ENCODE assay signal across 8 cellular contexts in genomic region chr1:33455537-33456301, GRCh38. TPM values are rescaled to one million over a fixed set of nuclear protein-coding genes. Genes with fewer than 3 reads are reported as not detected.
DNase-seq lines count a peak whose midpoint lies in the region; ATAC-seq and TF ChIP-seq lines count a peak whose summit lies in the region.

No MANE protein-coding gene starts in this region.

- DNase-seq in DND-41 (peak; percentile 50), HCT116 (ENCODE audit: low read depth, low spot score) (peak; percentile 80), NCI-H345 (lab: John Stamatoyannopoulos, UW) (peak; percentile 63), fibroblast of the conjunctiva (ENCODE audit: low read depth) (peak; percentile 76), neural crest cell (ENCODE audit: low read depth, low spot score) (no peak), activated gamma-delta T cell treated with Interleukin-2 at 50 U/mL for 16 hours (no peak)
- DNase-seq in activated CD4-positive, alpha-beta T cell treated with anti-CD3 and anti-CD28 coated beads, Interleukin-2, amount 10 ng/mL, durations not matched to agents 7 days and 5 days: peak; percentile 70

- TF ChIP-seq RAD21 in HCT116 (IDR thresholded peaks at IDR 0.05; ENCODE audit: low read depth): peak; percentile 98

- H3K79me2 ChIP-seq in DND-41 (ENCODE audit: insufficient read depth, low read length) (no peaks in the 10 kb centered on the region), HCT116 (ENCODE audit: insufficient read depth, low read length) (no peaks in the 10 kb centered on the region)

- no peak overlapping the region for H3K4me3 Mint-ChIP-seq in activated CD4-positive, alpha-beta T cell treated with anti-CD3 and anti-CD28 coated beads, Interleukin-2, amount 10 ng/mL, durations not matched to agents 7 days and 5 days
- H3K4me3 Mint-ChIP-seq in neural crest cell: no peak overlapping the region

- H3K27ac ChIP-seq in DND-41 (ENCODE audit: low read length): no peak overlapping the region
- H3K27ac ChIP-seq in HCT116 (ENCODE audit: low read depth, low read length): no peak overlapping the region; the same call in 1 of the 2 replicates

- H3K4me3 ChIP-seq in DND-41 (ENCODE audit: low read depth in 1 of 2, low read length in 2 of 2) (no peak overlapping the region), HCT116 (replicated peaks in 1 of 2; ENCODE audit: low read depth in 1 of 2, low read length in 2 of 2) (no peak overlapping the region)

- H3K9me3 ChIP-seq in DND-41 (ENCODE audit: insufficient read depth, low read length, severe bottlenecking): no peaks in the 10 kb centered on the region
- peaks cover 0 to 9% of the 10 kb centered on the region in 2 experiments; a peak in 1 of 4 replicates for H3K9me3 ChIP-seq in HCT116 (ENCODE audit: control insufficient read depth in 1 of 2, insufficient read depth in 1 of 2, low read depth in 1 of 2, low read length in 2 of 2)

- intact Hi-C loops in HCT116 (cut with micrococcal nuclease): loop anchor here (5.0 kb wide), 5 partner anchors 73 to 358 kb away; no protein-coding TSS in a partner anchor

- peaks cover 28% of the 10 kb centered on the region for H3K27me3 Mint-ChIP-seq in activated CD4-positive, alpha-beta T cell treated with anti-CD3 and anti-CD28 coated beads, Interleukin-2, amount 10 ng/mL, durations not matched to agents 7 days and 5 days
- H3K27me3 Mint-ChIP-seq in neural crest cell (ENCODE audit: low read depth): no peaks in the 10 kb centered on the region

- H3K36me3 Mint-ChIP-seq in activated CD4-positive, alpha-beta T cell treated with anti-CD3 and anti-CD28 coated beads, Interleukin-2, amount 10 ng/mL, durations not matched to agents 7 days and 5 days (ENCODE audit: low read depth): no peaks in the 10 kb centered on the region
- H3K36me3 Mint-ChIP-seq in neural crest cell (ENCODE audit: low read depth): no peaks in the 10 kb centered on the region

- H3K27me3 ChIP-seq in DND-41 (ENCODE audit: insufficient read depth, low read length, poor library complexity) (peaks cover 5% of the 10 kb centered on the region), HCT116 (ENCODE audit: insufficient read depth, low read length) (no peaks in the 10 kb centered on the region)

- H3K4me1 ChIP-seq in DND-41 (ENCODE audit: insufficient read depth, low read length): no peaks in the 10 kb centered on the region
- peaks cover 40 to 59% of the 10 kb centered on the region in 2 experiments for H3K4me1 ChIP-seq in HCT116 (ENCODE audit: control insufficient read depth in 1 of 2, insufficient read depth in 2 of 2, low read length in 2 of 2)

- RAD21 ChIA-PET in HCT116 (lab: Charles Lee; ENCODE audit: low non-redundant PET in 1 of 2, low total read pairs in 2 of 2, uncharacterized antibody in 2 of 2, unreplicated experiment in 2 of 2): interaction anchor here (0.6 to 1.4 kb wide), 14 partner anchors 11 to 160 kb away, joined by 3 to 10 read pairs (median 3); partner anchors contain the start of gene ZSCAN20 (in 1 of the 2)

- peak; percentile 77 for TF ChIP-seq CTCF in DND-41 (IDR thresholded peaks at IDR 0.05; ENCODE audit: borderline replicate concordance, extremely low read depth, low read length, poor library complexity, severe bottlenecking)
- peak; percentile 84 to 92 (median 84) for TF ChIP-seq CTCF in HCT116 (IDR thresholded peaks at IDR 0.05 in 2 of 3, conservative IDR thresholded peaks at IDR 0.05 in 1 of 3; ENCODE audit: borderline replicate concordance in 1 of 3, insufficient read depth in 1 of 3, low read depth in 2 of 3, low read length in 2 of 3)
- TF ChIP-seq CTCF in neural crest cell (conservative IDR thresholded peaks at IDR 0.05): peak; percentile 68

- H3K9me3 Mint-ChIP-seq in activated CD4-positive, alpha-beta T cell treated with anti-CD3 and anti-CD28 coated beads, Interleukin-2, amount 10 ng/mL, durations not matched to agents 7 days and 5 days: no peaks in the 10 kb centered on the region
- peaks cover 2% of the 10 kb centered on the region for H3K9me3 Mint-ChIP-seq in neural crest cell

- no TSS peak for BruUV-seq in HCT116 (replicated peaks; lab: Mats Ljungman, UMichigan)

- H3K36me3 ChIP-seq in DND-41 (ENCODE audit: insufficient read depth, low read length): no peaks in the 10 kb centered on the region
- H3K36me3 ChIP-seq in HCT116 (ENCODE audit: control insufficient read depth in 1 of 2, insufficient read depth in 2 of 2, low read length in 2 of 2): no peaks in the 10 kb centered on the region

- H3K4me1 Mint-ChIP-seq in activated CD4-positive, alpha-beta T cell treated with anti-CD3 and anti-CD28 coated beads, Interleukin-2, amount 10 ng/mL, durations not matched to agents 7 days and 5 days: peaks cover 4% of the 10 kb centered on the region
- peaks cover 15% of the 10 kb centered on the region for H3K4me1 Mint-ChIP-seq in neural crest cell

- no peak for TF ChIP-seq POLR2A in HCT116 (IDR thresholded peaks at IDR 0.05; ENCODE audit: borderline replicate concordance, extremely low read depth, insufficient read depth, insufficient read length)

- H2AFZ ChIP-seq in DND-41 (ENCODE audit: low read depth, low read length) (peak overlapping the region; percentile 29; the same call in 1 of the 2 replicates), HCT116 (ENCODE audit: low read depth, low read length, poor library complexity, severe bottlenecking) (peak overlapping the region; percentile 36)

- no peaks in the 10 kb centered on the region for H3K9me2 ChIP-seq in HCT116 (ENCODE audit: insufficient read depth)

- H4K20me1 ChIP-seq in DND-41 (ENCODE audit: insufficient read depth, low read length) (peaks cover 3% of the 10 kb centered on the region; the same call in 1 of the 2 replicates), HCT116 (ENCODE audit: insufficient read depth) (no peaks in the 10 kb centered on the region)

- H3K4me2 ChIP-seq in DND-41 (ENCODE audit: insufficient read depth, low read length) (no peak overlapping the region), HCT116 (ENCODE audit: low read length) (peak overlapping the region; percentile 38)

- peak overlapping the region; percentile 75 for H3K27ac Mint-ChIP-seq in activated CD4-positive, alpha-beta T cell treated with anti-CD3 and anti-CD28 coated beads, Interleukin-2, amount 10 ng/mL, durations not matched to agents 7 days and 5 days
- H3K27ac Mint-ChIP-seq in neural crest cell (ENCODE audit: unreplicated experiment): peak overlapping the region; percentile 83

- POLR2A ChIA-PET in HCT116 (lab: Charles Lee): interaction anchor here (0.7 kb wide), 2 partner anchors 76 to 169 kb away, joined by 3 read pairs; no protein-coding TSS in a partner anchor
- POLR2A ChIA-PET in activated CD4-positive, alpha-beta T cell treated with anti-CD3 and anti-CD28 coated beads, Interleukin-2, amount 10 ng/mL, durations not matched to agents 7 days and 5 days (lab: Charles Lee): interaction anchor here (0.7 kb wide), 1 partner anchor 522 kb away, joined by 12 read pairs; no protein-coding TSS in a partner anchor

- no peak overlapping the region for H3K9ac ChIP-seq in DND-41 (ENCODE audit: low read depth, low read length)
- no peak overlapping the region for H3K9ac ChIP-seq in HCT116 (ENCODE audit: low read length)

- ATAC-seq in DND-41 (ENCODE audit: insufficient read depth, low read depth) (peak; percentile 85), HCT116 (peak; percentile 92), GM21390 (IDR thresholded peaks at IDR 0.05; ENCODE audit: unreplicated experiment) (no peak)

- CTCF ChIA-PET in HCT116 (lab: Charles Lee): interaction anchor here (0.6 to 2.0 kb wide), 18 partner anchors 9 to 1035 kb away, joined by 3 to 24 read pairs (median 3); partner anchors contain the start of gene TRIM62
- CTCF ChIA-PET in activated CD4-positive, alpha-beta T cell treated with anti-CD3 and anti-CD28 coated beads, Interleukin-2, amount 10 ng/mL, durations not matched to agents 7 days and 5 days (lab: Charles Lee): interaction anchor here (0.7 to 2.1 kb wide), 8 partner anchors 10 to 400 kb away, joined by 3 to 9 read pairs (median 3); partner anchors contain the start of gene ZSCAN20

TF ChIP-seq in HCT116, 20 proteins besides CTCF, POLR2A, EP300 and RAD21 (continues in another document):
- TF ChIP-seq POLR2AphosphoS5 (IDR thresholded peaks at IDR 0.05; ENCODE audit: low read depth, low read length): peak; percentile 39; the same call in 1 of the 2 replicates
- TF ChIP-seq JUND (IDR thresholded peaks at IDR 0.05): no peak
- no peak for TF ChIP-seq ZBTB33 (IDR thresholded peaks at IDR 0.05; ENCODE audit: extremely low read depth, insufficient replicate concordance, low read length)
- no peak for TF ChIP-seq CEBPB (IDR thresholded peaks at IDR 0.05; ENCODE audit: low read depth)
- no peak for TF ChIP-seq FOSL1 (IDR thresholded peaks at IDR 0.05; ENCODE audit: low read depth)
- peak; percentile 52 for TF ChIP-seq YY1 (IDR thresholded peaks at IDR 0.05; ENCODE audit: extremely low read depth, insufficient replicate concordance, low read depth, low read length)
- TF ChIP-seq MAX (IDR thresholded peaks at IDR 0.05): peak; percentile 60; the same call in 1 of the 2 replicates
- TF ChIP-seq CBX3 (IDR thresholded peaks at IDR 0.05; ENCODE audit: low read depth): peak; percentile 80; the same call in 1 of the 2 replicates

RNA-seq across cellular contexts. Expression of gene ZSCAN20, which starts 16.7 kb away (rescaled TPM):
- 9.0 TPM for total RNA-seq in HCT116 (2021; ENCODE audit: unreplicated experiment)
- 1.8 and 2.6 TPM in 2 replicates for polyA plus RNA-seq in HCT116 (2012)
- total RNA-seq in activated CD4-positive, alpha-beta T cell treated with anti-CD3 and anti-CD28 coated beads, Interleukin-2, amount 10 ng/mL, durations not matched to agents 7 days and 5 days: 1 to 10 TPM; 1.5 to 2.2 TPM
- 6.9 and 7.0 TPM in 2 replicates for total RNA-seq in neural crest cell

RNA-seq across cellular contexts. Expression of gene PHC2, which starts 24.8 kb away (rescaled TPM):
- total RNA-seq in HCT116 (2021; ENCODE audit: unreplicated experiment): 176 TPM
- polyA plus RNA-seq in HCT116 (2012): 129 and 157 TPM in 2 replicates
- total RNA-seq in activated CD4-positive, alpha-beta T cell treated with anti-CD3 and anti-CD28 coated beads, Interleukin-2, amount 10 ng/mL, durations not matched to agents 7 days and 5 days: 10 to 100 TPM; 43.2 to 48.3 TPM
- 155 TPM in 2 replicates for total RNA-seq in neural crest cell

Comparison
In these comparisons a context has a peak if more than half of its experiments do, and no peak if none do; other contexts are left out.
1. DNase-seq: peak in DND-41 (single experiment), HCT116 (single experiment), NCI-H345 (single experiment), activated CD4-positive, alpha-beta T cell treated with anti-CD3 and anti-CD28 coated beads, Interleukin-2, amount 10 ng/mL, durations not matched to agents 7 days and 5 days (single experiment) and fibroblast of the conjunctiva (single experiment); none in neural crest cell (single experiment) and activated gamma-delta T cell treated with Interleukin-2 at 50 U/mL for 16 hours (single experiment).
2. Peak in every context shown above with its lines, with median percentiles within 50 percentile points of each other: CTCF ChIP-seq.